10 cellular contexts compared by ENCODE assay signal in the genomic region with DNA sequence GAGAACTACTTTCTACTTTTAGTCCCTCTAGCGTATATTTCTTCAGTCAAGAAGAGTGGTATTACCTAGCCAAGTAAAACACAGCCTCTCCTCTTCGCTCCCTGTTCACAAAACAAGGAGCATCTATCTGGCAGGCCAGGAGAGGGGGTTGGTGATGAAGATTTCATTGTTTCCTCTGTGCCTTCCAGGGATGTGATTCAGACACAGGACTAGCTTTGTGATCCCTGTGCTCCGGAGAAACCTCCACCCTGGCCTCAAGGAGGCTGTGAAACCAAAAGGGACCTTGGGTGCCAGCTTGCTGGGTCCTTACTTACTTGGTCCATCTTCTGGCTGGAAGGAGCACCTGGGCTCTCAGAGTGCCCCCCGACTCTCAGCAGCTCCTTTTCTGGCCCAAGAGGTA. TPM values are rescaled to one million over a fixed set of nuclear protein-coding genes. Genes with fewer than 3 reads are reported as not detected.
A peak's percentile ranks its signal among the peaks of the same experiment; 100 is the strongest.
DNase-seq lines count a peak whose midpoint lies in the region; ATAC-seq, FAIRE-seq and TF ChIP-seq lines count a peak whose summit lies in the region.
"Had no signal": no experiment of that assay in that cellular context is flagged by ENCODE, and none has a peak within 500 bp of the region (broad histone marks: within the 10 kb centered on the region; RNA-seq: fewer than 3 reads in every experiment).

No MANE protein-coding gene starts in this region.

- H3K4me3 ChIP-seq in left ventricle myocardium inferior (no peak overlapping the region), sigmoid colon (no peak overlapping the region)

- no peaks in the 10 kb centered on the region for H3K27me3 ChIP-seq in left ventricle myocardium inferior (ENCODE audit: low read depth)
- no peaks in the 10 kb centered on the region for H3K27me3 ChIP-seq in sigmoid colon

- FAIRE-seq in G401.6 (lab: Jason Lieb, UNC): peak; percentile 30

- peak overlapping the region; percentile 99 for H3K27ac ChIP-seq in angular gyrus (ENCODE audit: low read depth, low read length)
- peak overlapping the region; percentile 99 for H3K27ac ChIP-seq in left ventricle myocardium inferior (replicated peaks)
- H3K27ac ChIP-seq in sigmoid colon: peak overlapping the region; percentile 93 to 98 (median 98)
- H3K27ac ChIP-seq: HL-60 had no signal

- H3K4me1 ChIP-seq in left ventricle myocardium inferior (peaks cover 54% of the 10 kb centered on the region), sigmoid colon (peaks cover 0 to 54% (median 47%) of the 10 kb centered on the region in 4 donors)

- intact Hi-C loops in left ventricle myocardium inferior (cut with micrococcal nuclease) (no loop called here), sigmoid colon (cut with DNase I) (no loop called here)

- 64 to 88% methylated on average over 4 of the region's 4 CpGs for WGBS in sigmoid colon, 2 donors

- TF ChIP-seq CTCF in left ventricle myocardium inferior (IDR thresholded peaks at IDR 0.05; ENCODE audit: borderline replicate concordance) (peak; percentile 47), sigmoid colon (IDR thresholded peaks at IDR 0.05) (no peak)

- peaks cover 21% of the 10 kb centered on the region for H3K36me3 ChIP-seq in left ventricle myocardium inferior
- H3K36me3 ChIP-seq in sigmoid colon: peaks cover 15 to 22% (median 16%) of the 10 kb centered on the region in 4 donors

- no peak for TF ChIP-seq EP300 in sigmoid colon (IDR thresholded peaks at IDR 0.05)

- no peaks in the 10 kb centered on the region for H3K9me3 ChIP-seq in left ventricle myocardium inferior (replicated peaks)
- H3K9me3 ChIP-seq in sigmoid colon: no peaks in the 10 kb centered on the region

- DNase-seq in left ventricle myocardium inferior (no peak), sigmoid colon (peak; percentile 82), DMS153 (lab: John Stamatoyannopoulos, UW) (no peak), NCI-H1417 treated with DMSO at 0.1 percent for 48 hours (lab: John Stamatoyannopoulos, UW) (no peak)
- DNase-seq in stimulated activated naive CD8-positive, alpha-beta T cell treated with anti-CD3 and anti-CD28 coated beads, Interleukin-15, Interleukin-2, amounts not matched to agents 100 U/mL and 50 U/mL, for 24 hours: no peak
- DNase-seq in activated CD4-positive, alpha-beta T cell treated with anti-CD3 and anti-CD28 coated beads for 48 hours: no peak
- DNase-seq: left colon had no signal

- no peak for ATAC-seq in stimulated activated naive CD8-positive, alpha-beta T cell treated with anti-CD3 and anti-CD28 coated beads, Interleukin-15, Interleukin-2, amounts not matched to agents 100 U/mL and 50 U/mL, for 24 hours
- ATAC-seq: left colon had no signal

- TF ChIP-seq POLR2A in sigmoid colon (IDR thresholded peaks at IDR 0.05): no peak

RNA-seq across cellular contexts. Expression of a gene that starts 5.7 kb away (rescaled TPM):
- total RNA-seq in left ventricle myocardium inferior: 193 TPM
- total RNA-seq in sigmoid colon: 1,000 to 10,000 TPM in 2 of 4 donors, 100 to 1,000 TPM in 2; 753 to 1,323 (median 1,092) TPM
- 100 to 1,000 TPM in 2 of 3 donors, 10 to 100 TPM in 1; 60.6 to 200 (median 108) TPM for polyA plus RNA-seq in sigmoid colon
